In the genomic region with DNA sequence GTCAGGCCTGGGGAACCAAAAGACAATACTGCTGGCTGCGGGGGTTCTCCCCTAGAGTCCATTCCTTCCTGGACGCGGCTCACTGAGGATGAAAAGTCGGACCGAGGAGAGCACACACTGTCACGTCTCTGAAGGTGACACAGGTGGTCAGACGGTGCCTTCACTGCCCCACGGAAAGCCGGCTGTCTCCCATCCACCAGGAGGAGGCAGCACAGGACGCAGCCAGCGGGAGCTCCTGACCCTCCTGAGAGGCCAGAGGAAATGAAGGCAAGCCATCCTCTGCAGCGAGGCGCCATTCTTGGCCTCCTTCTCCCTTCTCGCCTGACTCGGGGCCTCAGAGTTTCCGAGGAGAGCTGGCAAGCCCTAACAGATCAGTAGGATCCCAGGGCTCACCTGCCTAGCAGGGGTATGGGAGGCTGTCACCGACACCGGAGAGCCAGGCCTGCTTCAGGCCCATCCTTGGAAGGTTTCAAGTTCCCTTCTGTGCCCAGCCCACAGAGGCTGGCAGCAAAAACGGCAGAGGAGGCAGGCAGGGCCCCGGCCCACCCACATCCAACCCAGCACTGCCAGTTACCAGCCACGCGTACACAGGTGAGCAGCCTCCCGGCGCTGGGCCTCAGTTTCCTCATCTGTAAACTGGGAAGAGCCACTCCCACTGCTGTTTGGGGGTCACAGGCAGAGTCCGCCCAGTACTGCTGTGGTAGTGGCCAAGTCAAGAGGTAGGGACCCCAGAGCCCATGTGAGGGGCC, we compare ENCODE assay signal across 1 cellular context.
A peak's percentile ranks its signal among the peaks of the same experiment; 100 is the strongest.
TF ChIP-seq lines count a peak whose summit lies in the region.

No MANE protein-coding gene starts in this region.

TF ChIP-seq in H1, 55 proteins besides CTCF, POLR2A, EP300 and RAD21:
- no peak for TF ChIP-seq JUND (IDR thresholded peaks at IDR 0.05; ENCODE audit: low read length)
- TF ChIP-seq SP1 (IDR thresholded peaks at IDR 0.05; ENCODE audit: low read depth, low read length): no peak
- TF ChIP-seq GABPA (IDR thresholded peaks at IDR 0.05; ENCODE audit: borderline replicate concordance, insufficient read depth, low read length): peak; percentile 66; the same call in 1 of the 2 replicates
- no peak for TF ChIP-seq HDAC6 (IDR thresholded peaks at IDR 0.05; ENCODE audit: low read depth, low read length)
- no peak for TF ChIP-seq POU5F1 (IDR thresholded peaks at IDR 0.05; ENCODE audit: low read depth, low read length)
